In genomic region chr7:3301831-3302618, GRCh38 we compare ENCODE assay signal across 8 cellular contexts. TPM values are rescaled to one million over a fixed set of nuclear protein-coding genes. Genes with fewer than 3 reads are reported as not detected.
DNase-seq lines count a peak whose midpoint lies in the region; ATAC-seq, FAIRE-seq and TF ChIP-seq lines count a peak whose summit lies in the region.

No MANE protein-coding gene starts in this region.

- no peak overlapping the region for H3K9ac ChIP-seq in liver (ENCODE audit: low read depth in 1 of 2, low read length in 2 of 2)

- no peak for TF ChIP-seq CTCF in liver (IDR thresholded peaks at IDR 0.05; ENCODE audit: low read depth, low read length, missing input control)

- WGBS in liver: 2% methylated on average over 45 of the region's 45 CpGs

- H3K4me1 Mint-ChIP-seq in stimulated activated naive CD8-positive, alpha-beta T cell treated with anti-CD3 and anti-CD28 coated beads, Interleukin-15, Interleukin-2, amounts not matched to agents 100 ng/mL and 50 ng/mL, for 24 hours (ENCODE audit: low read depth): peaks cover 13% of the 10 kb centered on the region

- peaks cover 0 to 4% (median 0%) of the 10 kb centered on the region in 4 donors for H3K27me3 ChIP-seq in liver (ENCODE audit: control insufficient read depth in 4 of 4, insufficient read depth in 4 of 4, low read length in 3 of 4)

- peak; percentile 19 for ATAC-seq in Right ventricle myocardium superior (ENCODE audit: poor library complexity)
- ATAC-seq in Right ventricle myocardium inferior: no peak

- no peak for DNase-seq in Right ventricle myocardium superior
- DNase-seq in Right ventricle myocardium inferior (ENCODE audit: missing footprints): no peak
- DNase-seq in SHP77 treated with DMSO at 0.1 percent for 48 hours (lab: John Stamatoyannopoulos, UW): peak; percentile 17
- DNase-seq in cerebellum (ENCODE audit: low spot score): peak; percentile 17
- DNase-seq in GM12892 (ENCODE audit: insufficient read length): no peak
- DNase-seq in activated effector memory CD4-positive, alpha-beta T cell treated with Interleukin-2 at 50 U/mL for 16 hours: no peak

- no peak for FAIRE-seq in GM12892 (lab: Jason Lieb, UNC)

- H3K9me3 Mint-ChIP-seq in stimulated activated naive CD8-positive, alpha-beta T cell treated with anti-CD3 and anti-CD28 coated beads, Interleukin-15, Interleukin-2, amounts not matched to agents 100 ng/mL and 50 ng/mL, for 24 hours: no peaks in the 10 kb centered on the region

- no peak overlapping the region for H3K27ac Mint-ChIP-seq in stimulated activated naive CD8-positive, alpha-beta T cell treated with anti-CD3 and anti-CD28 coated beads, Interleukin-15, Interleukin-2, amounts not matched to agents 100 ng/mL and 50 ng/mL, for 24 hours

- peak; percentile 14 to 41 for TF ChIP-seq RAD21 in liver (IDR thresholded peaks at IDR 0.05)

- no peak overlapping the region for H3K27ac ChIP-seq in liver (ENCODE audit: low read depth in 1 of 2, low read length in 2 of 2)

- no peaks in the 10 kb centered on the region for H3K9me3 ChIP-seq in liver (ENCODE audit: control insufficient read depth in 4 of 4, low read length in 3 of 4)

- no peaks in the 10 kb centered on the region for H3K36me3 Mint-ChIP-seq in stimulated activated naive CD8-positive, alpha-beta T cell treated with anti-CD3 and anti-CD28 coated beads, Interleukin-15, Interleukin-2, amounts not matched to agents 100 ng/mL and 50 ng/mL, for 24 hours (ENCODE audit: low read depth)

- no peak for TF ChIP-seq POLR2A in GM12892 (IDR thresholded peaks at IDR 0.05; ENCODE audit: low read depth, low read length)

- peak overlapping the region; percentile 67 for H3K4me3 Mint-ChIP-seq in stimulated activated naive CD8-positive, alpha-beta T cell treated with anti-CD3 and anti-CD28 coated beads, Interleukin-15, Interleukin-2, amounts not matched to agents 100 ng/mL and 50 ng/mL, for 24 hours

- peaks cover 8 to 15% (median 11%) of the 10 kb centered on the region in 4 donors for H3K4me1 ChIP-seq in liver (ENCODE audit: control insufficient read depth in 4 of 4, insufficient read depth in 4 of 4, low read length in 3 of 4)

- intact Hi-C loops in Right ventricle myocardium superior (cut with DNase I) (loop anchor here (5.0 to 10.0 kb wide), 2 partner anchors 140 to 593 kb away; no protein-coding TSS in a partner anchor), Right ventricle myocardium inferior (cut with DNase I) (loop anchor here (5.0 kb wide), 3 partner anchors 85 to 595 kb away; no protein-coding TSS in a partner anchor)

- peak overlapping the region; percentile 5 to 76 (median 45) for H3K4me3 ChIP-seq in liver (ENCODE audit: low read depth in 1 of 3, low read length in 3 of 3)

- peaks cover 58% of the 10 kb centered on the region for H3K27me3 Mint-ChIP-seq in stimulated activated naive CD8-positive, alpha-beta T cell treated with anti-CD3 and anti-CD28 coated beads, Interleukin-15, Interleukin-2, amounts not matched to agents 100 ng/mL and 50 ng/mL, for 24 hours

- no peaks in the 10 kb centered on the region for H3K36me3 ChIP-seq in liver (ENCODE audit: control insufficient read depth in 4 of 4, insufficient read depth in 3 of 4, low read depth in 1 of 4, low read length in 3 of 4)

TF ChIP-seq in liver, 16 proteins besides CTCF, POLR2A, EP300 and RAD21:
- TF ChIP-seq MAX (IDR thresholded peaks at IDR 0.05) (no peak), SP1 (IDR thresholded peaks at IDR 0.05) (no peak), HNF4G (IDR thresholded peaks at IDR 0.05) (no peak), ATF3 (IDR thresholded peaks at IDR 0.05) (no peak)

RNA-seq across cellular contexts. Expression of gene SDK1, which starts 1.0 kb away (rescaled TPM):
- 2.2 TPM for total RNA-seq in Right ventricle myocardium superior
- total RNA-seq in Right ventricle myocardium inferior: 2.3 TPM
- 33.1 TPM for total RNA-seq in cerebellum
- under 1 TPM; 0.42 to 0.47 TPM for total RNA-seq in liver
- polyA plus RNA-seq in liver: under 1 TPM; 0.12 to 0.29 TPM
- polyA plus RNA-seq in GM12892 (2012; ENCODE audit: missing spikeins): not detected

Comparison
In these comparisons a context has a peak if more than half of its experiments do, and no peak if none do; other contexts are left out.
1. DNase-seq: peak in SHP77 treated with DMSO at 0.1 percent for 48 hours (single experiment) and cerebellum (single experiment); none in Right ventricle myocardium superior (single experiment), Right ventricle myocardium inferior (single experiment), GM12892 (single experiment) and activated effector memory CD4-positive, alpha-beta T cell treated with Interleukin-2 at 50 U/mL for 16 hours (single experiment).
2. RNA of gene SDK1, which starts 1.0 kb away (total RNA-seq): 33.1 TPM in cerebellum (single experiment); 2.3 TPM in Right ventricle myocardium inferior (single experiment), 2.2 TPM in Right ventricle myocardium superior (single experiment) and 0.42 to 0.47 TPM in liver; every median in the first group is over 10 times any median in the second.